ENCODE assay signal across 14 cellular contexts in genomic region chr9:73157811-73158210, GRCh38. TPM values are rescaled to one million over a fixed set of nuclear protein-coding genes. Genes with fewer than 3 reads are reported as not detected.
DNase-seq lines count a peak whose midpoint lies in the region; ATAC-seq and TF ChIP-seq lines count a peak whose summit lies in the region.
"Had no signal": no experiment of that assay in that cellular context is flagged by ENCODE, and none has a peak within 500 bp of the region (broad histone marks: within the 10 kb centered on the region; RNA-seq: fewer than 3 reads in every experiment).

No MANE protein-coding gene starts in this region.

- peaks cover 67% of the 10 kb centered on the region for H3K4me1 Mint-ChIP-seq in activated CD4-positive, alpha-beta T cell treated with anti-CD3 and anti-CD28 coated beads for 36 hours
- peaks cover 42% of the 10 kb centered on the region for H3K4me1 Mint-ChIP-seq in dendritic cell treated with granulocyte-macrophage colony-stimulating factor and Interleukin-4, amounts not matched to agents 40 ng/mL and 50 ng/mL, for 4 days (ENCODE audit: low read depth)
- peaks cover 59% of the 10 kb centered on the region for H3K4me1 Mint-ChIP-seq in stimulated activated naive CD8-positive, alpha-beta T cell treated with anti-CD3 and anti-CD28 coated beads, Interleukin-15, amount 100 ng/mL, for 72 hours

- no peaks in the 10 kb centered on the region for H3K9me2 ChIP-seq in Loucy (replicated peaks; ENCODE audit: low read depth, low read length)

- no peak for TF ChIP-seq CTCF in Loucy (conservative IDR thresholded peaks at IDR 0.05; ENCODE audit: low read length)

- POLR2A ChIA-PET in activated CD4-positive, alpha-beta T cell treated with anti-CD3 and anti-CD28 coated beads for 36 hours (lab: Charles Lee): no interaction called here

- CTCF ChIA-PET in activated CD4-positive, alpha-beta T cell treated with anti-CD3 and anti-CD28 coated beads for 36 hours (lab: Charles Lee): interaction anchor here (0.6 to 1.2 kb wide), 7 partner anchors 8 to 50 kb away, joined by 3 to 7 read pairs (median 4); no protein-coding TSS in a partner anchor

- ATAC-seq in activated CD4-positive, alpha-beta T cell treated with anti-CD3 and anti-CD28 coated beads for 36 hours: no peak
- ATAC-seq in stimulated activated naive CD8-positive, alpha-beta T cell treated with anti-CD3 and anti-CD28 coated beads, Interleukin-15, amount 100 ng/mL, for 72 hours: no peak
- ATAC-seq in GM19351 (IDR thresholded peaks at IDR 0.05; ENCODE audit: unreplicated experiment): no peak

- peak overlapping the region; percentile 9 for H3K4me3 Mint-ChIP-seq in activated CD4-positive, alpha-beta T cell treated with anti-CD3 and anti-CD28 coated beads for 36 hours
- no peak overlapping the region for H3K4me3 Mint-ChIP-seq in dendritic cell treated with granulocyte-macrophage colony-stimulating factor and Interleukin-4, amounts not matched to agents 40 ng/mL and 50 ng/mL, for 4 days
- H3K4me3 Mint-ChIP-seq in stimulated activated naive CD8-positive, alpha-beta T cell treated with anti-CD3 and anti-CD28 coated beads, Interleukin-15, amount 100 ng/mL, for 72 hours: peak overlapping the region; percentile 53 to 75

- H3F3A ChIP-seq in Loucy (ENCODE audit: low read depth): peaks cover 7% of the 10 kb centered on the region; the same call in 1 of the 2 replicates

- no peaks in the 10 kb centered on the region for H4K20me1 ChIP-seq in Loucy (ENCODE audit: insufficient read depth, low read length, poor library complexity, severe bottlenecking)

- peaks cover 66% of the 10 kb centered on the region for H3K79me2 ChIP-seq in Loucy (ENCODE audit: insufficient read depth, low read length)

- H3K36me3 ChIP-seq in Loucy (ENCODE audit: insufficient read depth, low read length): peaks cover 40% of the 10 kb centered on the region

- no peak for DNase-seq in activated CD4-positive, alpha-beta T cell treated with anti-CD3 and anti-CD28 coated beads for 36 hours
- no peak for DNase-seq in activated CD4-positive, alpha-beta T cell treated with anti-CD3 and anti-CD28 coated beads for 48 hours
- DNase-seq in stimulated activated naive CD8-positive, alpha-beta T cell treated with anti-CD3 and anti-CD28 coated beads, Interleukin-15, amount 100 ng/mL, for 72 hours: no peak
- DNase-seq in NCI-H128 (lab: John Stamatoyannopoulos, UW; ENCODE audit: unreplicated experiment): no peak
- DNase-seq in RPMI8226: no peak
- DNase-seq: ACHN; mammary epithelial cell; NCI-H1930; stimulated activated CD4-positive, alpha-beta T cell treated with anti-CD3 and anti-CD28 coated beads, Interleukin-4, amount 100 ng/mL, for 1 hour had no signal

- H3K36me3 Mint-ChIP-seq in activated CD4-positive, alpha-beta T cell treated with anti-CD3 and anti-CD28 coated beads for 36 hours (ENCODE audit: low read depth): peaks cover 22% of the 10 kb centered on the region
- H3K36me3 Mint-ChIP-seq in dendritic cell treated with granulocyte-macrophage colony-stimulating factor and Interleukin-4, amounts not matched to agents 40 ng/mL and 50 ng/mL, for 4 days (ENCODE audit: low read depth): peaks cover 79% of the 10 kb centered on the region

- peak overlapping the region; percentile 82 for H3K4me2 ChIP-seq in Loucy (ENCODE audit: low read depth, low read length, poor library complexity, severe bottlenecking)
- H3K4me2 ChIP-seq: KMS-11 had no signal

- no peak overlapping the region for H2AFZ ChIP-seq in Loucy (ENCODE audit: low read length)

- peaks cover 64% of the 10 kb centered on the region for H3K4me1 ChIP-seq in Loucy (ENCODE audit: insufficient read depth, low read length, poor library complexity, severe bottlenecking)

- intact Hi-C loops in activated CD4-positive, alpha-beta T cell treated with anti-CD3 and anti-CD28 coated beads for 36 hours (cut with DNase I, micrococcal nuclease): loop anchor here in 1 of 2 experiments (5.0 to 10.0 kb wide), 4 partner anchors 1246 to 1987 kb away; partner anchors contain the start of genes ABHD17B, C9orf85, CARNMT1 and CEMIP2
- intact Hi-C loops in dendritic cell treated with granulocyte-macrophage colony-stimulating factor and Interleukin-4, amounts not matched to agents 40 ng/mL and 50 ng/mL, for 4 days (cut with micrococcal nuclease): loop anchor here (10.0 kb wide), 1 partner anchor 853 kb away; no protein-coding TSS in a partner anchor

- H3K27me3 Mint-ChIP-seq in activated CD4-positive, alpha-beta T cell treated with anti-CD3 and anti-CD28 coated beads for 36 hours: no peaks in the 10 kb centered on the region
- H3K27me3 Mint-ChIP-seq in dendritic cell treated with granulocyte-macrophage colony-stimulating factor and Interleukin-4, amounts not matched to agents 40 ng/mL and 50 ng/mL, for 4 days: no peaks in the 10 kb centered on the region
- H3K27me3 Mint-ChIP-seq in stimulated activated naive CD8-positive, alpha-beta T cell treated with anti-CD3 and anti-CD28 coated beads, Interleukin-15, amount 100 ng/mL, for 72 hours: no peaks in the 10 kb centered on the region

- H3K27ac Mint-ChIP-seq in activated CD4-positive, alpha-beta T cell treated with anti-CD3 and anti-CD28 coated beads for 36 hours: peak overlapping the region; percentile 86
- peak overlapping the region; percentile 20 for H3K27ac Mint-ChIP-seq in dendritic cell treated with granulocyte-macrophage colony-stimulating factor and Interleukin-4, amounts not matched to agents 40 ng/mL and 50 ng/mL, for 4 days
- peak overlapping the region in 1 of 2 donors; percentile 94 for H3K27ac Mint-ChIP-seq in stimulated activated naive CD8-positive, alpha-beta T cell treated with anti-CD3 and anti-CD28 coated beads, Interleukin-15, amount 100 ng/mL, for 72 hours
- H3K27ac Mint-ChIP-seq: progenitor cell of endocrine pancreas had no signal

- H3K9ac ChIP-seq in Loucy (ENCODE audit: low read depth, low read length, poor library complexity, severe bottlenecking): peak overlapping the region; percentile 76
- H3K9ac ChIP-seq: KMS-11 had no signal

- no peaks in the 10 kb centered on the region for H3K27me3 ChIP-seq in Loucy (ENCODE audit: insufficient read depth, low read length, poor library complexity, severe bottlenecking)

- peak overlapping the region; percentile 75 for H3K4me3 ChIP-seq in Loucy (ENCODE audit: low read length, poor library complexity, severe bottlenecking)

- no peaks in the 10 kb centered on the region for H3K9me3 Mint-ChIP-seq in activated CD4-positive, alpha-beta T cell treated with anti-CD3 and anti-CD28 coated beads for 36 hours (ENCODE audit: low read depth)
- H3K9me3 Mint-ChIP-seq in dendritic cell treated with granulocyte-macrophage colony-stimulating factor and Interleukin-4, amounts not matched to agents 40 ng/mL and 50 ng/mL, for 4 days: no peaks in the 10 kb centered on the region
- no peaks in the 10 kb centered on the region for H3K9me3 Mint-ChIP-seq in stimulated activated naive CD8-positive, alpha-beta T cell treated with anti-CD3 and anti-CD28 coated beads, Interleukin-15, amount 100 ng/mL, for 72 hours

- H3K9me3 ChIP-seq in Loucy (ENCODE audit: insufficient read depth, low read depth, low read length): no peaks in the 10 kb centered on the region

RNA-seq across cellular contexts. Expression of gene ANXA1, which starts 6.1 kb away (rescaled TPM):
- 10 to 100 TPM; 26.0 to 30.9 TPM for total RNA-seq in activated CD4-positive, alpha-beta T cell treated with anti-CD3 and anti-CD28 coated beads for 36 hours
